17 cellular contexts compared by ENCODE assay signal in the genomic region with DNA sequence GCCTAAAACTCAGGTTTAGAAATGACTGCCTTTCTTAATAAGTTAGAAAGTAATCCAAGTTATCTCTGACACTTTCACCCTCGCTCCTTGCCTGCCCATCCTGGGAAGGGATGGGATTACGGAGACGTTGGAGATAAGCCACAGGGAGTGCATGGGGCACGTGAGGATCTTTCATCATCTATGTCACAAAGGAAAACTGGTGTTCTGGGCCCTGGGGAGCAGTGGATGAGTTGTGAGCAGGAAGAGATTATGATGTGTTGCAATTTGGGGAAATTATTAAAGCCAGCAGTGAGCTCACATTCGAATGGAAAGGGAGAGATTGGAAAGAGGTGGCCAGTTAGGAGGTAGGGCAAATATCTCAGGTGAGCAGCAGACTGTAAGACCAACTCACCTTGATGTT. TPM values are rescaled to one million over a fixed set of nuclear protein-coding genes. Genes with fewer than 3 reads are reported as not detected.
DNase-seq lines count a peak whose midpoint lies in the region; ATAC-seq and TF ChIP-seq lines count a peak whose summit lies in the region.
"Had no signal": no experiment of that assay in that cellular context is flagged by ENCODE, and none has a peak within 500 bp of the region (broad histone marks: within the 10 kb centered on the region; RNA-seq: fewer than 3 reads in every experiment).

No MANE protein-coding gene starts in this region.

- ATAC-seq in heart left ventricle (peak in 1 of 4 donors; percentile 30), psoas muscle (peak; percentile 12 to 64 (median 48))
- ATAC-seq: stimulated activated naive B cell treated with anti-CD40 and anti-IgM and Interleukin-4, amounts not matched to agents 10 μg/mL and 1 μg/mL and 100 μg/mL, for 72 hours had no signal

- CTCF ChIA-PET in mammary epithelial cell (lab: Charles Lee; ENCODE audit: low non-redundant PET), result no interaction called here

- peak overlapping the region; percentile 52 for H3K27ac ChIP-seq in GM23248
- no peak overlapping the region for H3K27ac ChIP-seq in mammary epithelial cell (ENCODE audit: insufficient read depth, low read depth, low read length)
- peak overlapping the region; percentile 47 to 92 (median 78) for H3K27ac ChIP-seq in heart left ventricle
- H3K27ac ChIP-seq in psoas muscle, result peak overlapping the region; percentile 66
- no peak overlapping the region for H3K27ac ChIP-seq in SJCRH30
- H3K27ac ChIP-seq: colonic mucosa had no signal

- intact Hi-C loops in mammary epithelial cell (cut with micrococcal nuclease) (no loop called here), heart left ventricle (cut with DNase I) (no loop called here), psoas muscle (cut with DNase I) (no loop called here)

- H3K9me3 ChIP-seq in GM23248 (ENCODE audit: low read depth), result no peaks in the 10 kb centered on the region
- no peaks in the 10 kb centered on the region for H3K9me3 ChIP-seq in mammary epithelial cell (replicated peaks; ENCODE audit: insufficient read depth, low read length)
- no peaks in the 10 kb centered on the region for H3K9me3 ChIP-seq in heart left ventricle
- no peaks in the 10 kb centered on the region for H3K9me3 ChIP-seq in psoas muscle
- H3K9me3 ChIP-seq in BE2C, result no peaks in the 10 kb centered on the region
- no peaks in the 10 kb centered on the region for H3K9me3 ChIP-seq in SJCRH30 (replicated peaks)
- H3K9me3 ChIP-seq: colonic mucosa had no signal

- in situ Hi-C loops in GM23248 (cut with MboI) (no loop called here), mammary epithelial cell (cut with MboI; ENCODE audit: low sequenced_read_pairs in 2 of 2) (no loop called here)

- no peaks in the 10 kb centered on the region for H3K27me3 ChIP-seq in GM23248 (replicated peaks; ENCODE audit: insufficient read depth)
- no peaks in the 10 kb centered on the region for H3K27me3 ChIP-seq in mammary epithelial cell (ENCODE audit: insufficient read depth, low read length)
- H3K27me3 ChIP-seq in heart left ventricle, result no peaks in the 10 kb centered on the region
- H3K27me3 ChIP-seq in psoas muscle (ENCODE audit: insufficient read depth in 3 of 3, low read length in 2 of 3), result no peaks in the 10 kb centered on the region
- no peaks in the 10 kb centered on the region for H3K27me3 ChIP-seq in BE2C
- H3K27me3 ChIP-seq in SJCRH30, result 0 out of 2 replicates have a peak, but pooled peaks cover 5% of the 10 kb centered on the region
- H3K27me3 ChIP-seq: colonic mucosa had no signal

- TF ChIP-seq POLR2A in heart left ventricle (IDR thresholded peaks at IDR 0.05), result no peak

- 4 to 5% methylated on average over 5 of the region's 5 CpGs for WGBS in GM23248 (ENCODE audit: low coverage in 1 of 2, low lambda C conversion rate in 2 of 2, missing lambda C conversion rate in 2 of 2), 2 experiments
- 93% methylated on average over 5 of the region's 5 CpGs for WGBS in mammary epithelial cell (ENCODE audit: low coverage, missing lambda C conversion rate)
- WGBS in heart left ventricle, 4 donors, result 11 to 19% (median 12%) methylated on average over 5 of the region's 5 CpGs
- WGBS in psoas muscle, 3 donors, result 8 to 12% (median 10%) methylated on average over 5 of the region's 5 CpGs

- no TSS peak for BruUV-seq in mammary epithelial cell (replicated peaks; lab: Mats Ljungman, UMichigan)

- peak overlapping the region; percentile 63 for H3K9ac ChIP-seq in GM23248
- no peak overlapping the region for H3K9ac ChIP-seq in mammary epithelial cell (ENCODE audit: insufficient read depth, low read length)

- DNase-seq in GM23248 (peak; percentile 83), mammary epithelial cell (peak; percentile 40), heart left ventricle (peak in 1 of 5 donors; percentile 65), psoas muscle (peak; percentile 67 to 80), NCI-H2081 (lab: John Stamatoyannopoulos, UW) (no peak), BE2C (no peak), CD1c-positive myeloid dendritic cell (ENCODE audit: extremely low spot score) (no peak), SJCRH30 (no peak)
- DNase-seq: activated naive CD8-positive, alpha-beta T cell treated with anti-CD3 and anti-CD28 coated beads for 36 hours; CD4-positive, CD25-positive, alpha-beta regulatory T cell; colonic mucosa; midbrain; NCI-H1105 treated with DMSO at 0.1 percent for 48 hours; NCI-H526 treated with DMSO at 0.1 percent for 48 hours; posterior cingulate gyrus; stimulated activated CD4-positive, alpha-beta T cell treated with anti-CD3 and anti-CD28 coated beads, Interleukin-4, amount 100 ng/mL, for 24 hours; stimulated activated naive B cell treated with anti-CD40 and anti-IgM and Interleukin-4, amounts not matched to agents 10 μg/mL and 1 μg/mL and 100 μg/mL, for 72 hours had no signal

- TF ChIP-seq CTCF in mammary epithelial cell (conservative IDR thresholded peaks at IDR 0.05 in 1 of 2, IDR thresholded peaks at IDR 0.05 in 1 of 2; ENCODE audit: extremely low read depth in 1 of 2, insufficient read depth in 1 of 2, low read depth in 1 of 2, low read length in 2 of 2), result no peak
- TF ChIP-seq CTCF in heart left ventricle (IDR thresholded peaks at IDR 0.05), result no peak
- no peak for TF ChIP-seq CTCF in psoas muscle (IDR thresholded peaks at IDR 0.05)
- no peak for TF ChIP-seq CTCF in BE2C (IDR thresholded peaks at IDR 0.05; ENCODE audit: low read depth, low read length)

- H4K20me1 ChIP-seq in GM23248 (ENCODE audit: insufficient read depth) (no peaks in the 10 kb centered on the region), mammary epithelial cell (ENCODE audit: insufficient read depth, low read length) (no peaks in the 10 kb centered on the region)

- peak overlapping the region; percentile 55 for H3K4me3 ChIP-seq in GM23248
- H3K4me3 ChIP-seq in mammary epithelial cell (replicated peaks in 1 of 3; ENCODE audit: insufficient read depth in 1 of 3, low read depth in 2 of 3, low read length in 3 of 3), result no peak overlapping the region
- H3K4me3 ChIP-seq in heart left ventricle, result no peak overlapping the region
- H3K4me3 ChIP-seq in psoas muscle, result peak overlapping the region; percentile 47
- no peak overlapping the region for H3K4me3 ChIP-seq in BE2C (ENCODE audit: low read depth, low read length)
- no peak overlapping the region for H3K4me3 ChIP-seq in SJCRH30
- H3K4me3 ChIP-seq: colonic mucosa had no signal

- H3K4me1 ChIP-seq in GM23248 (ENCODE audit: insufficient read depth) (peaks cover 15% of the 10 kb centered on the region), mammary epithelial cell (ENCODE audit: insufficient read depth, low read length) (peaks cover 3% of the 10 kb centered on the region), heart left ventricle (peaks cover 12 to 98% (median 83%) of the 10 kb centered on the region in 12 donors), psoas muscle (peaks cover 72% of the 10 kb centered on the region), BE2C (no peaks in the 10 kb centered on the region), SJCRH30 (no peaks in the 10 kb centered on the region; the same call in 1 of the 2 replicates)
- H3K4me1 ChIP-seq: colonic mucosa had no signal

- peak overlapping the region; percentile 71 for H3K4me2 ChIP-seq in GM23248 (ENCODE audit: unreplicated experiment)
- no peak overlapping the region for H3K4me2 ChIP-seq in mammary epithelial cell (ENCODE audit: insufficient read depth, low read depth, low read length)

- H3K9me2 ChIP-seq in GM23248 (ENCODE audit: insufficient read depth), result no peaks in the 10 kb centered on the region

- H2AFZ ChIP-seq in GM23248 (peak overlapping the region; percentile 77), mammary epithelial cell (ENCODE audit: low read depth, low read length) (no peak overlapping the region)

- peaks cover 10% of the 10 kb centered on the region for H3F3A ChIP-seq in GM23248 (ENCODE audit: insufficient read depth)

- dilution Hi-C loops in mammary epithelial cell (cut with HindIII; ENCODE audit: low sequenced_read_pairs), result no loop called here

- H3K36me3 ChIP-seq in GM23248 (ENCODE audit: low read depth), result no peaks in the 10 kb centered on the region
- H3K36me3 ChIP-seq in mammary epithelial cell (ENCODE audit: insufficient read depth, low read length), result no peaks in the 10 kb centered on the region
- H3K36me3 ChIP-seq in heart left ventricle, result peaks cover 0 to 14% (median 0%) of the 10 kb centered on the region in 9 donors
- no peaks in the 10 kb centered on the region for H3K36me3 ChIP-seq in psoas muscle (ENCODE audit: insufficient read depth in 1 of 2, low read depth in 1 of 2)
- H3K36me3 ChIP-seq in BE2C, result no peaks in the 10 kb centered on the region
- H3K36me3 ChIP-seq in SJCRH30, result no peaks in the 10 kb centered on the region
- H3K36me3 ChIP-seq: colonic mucosa had no signal

- no peaks in the 10 kb centered on the region for H3K79me2 ChIP-seq in GM23248 (ENCODE audit: insufficient read depth)
- H3K79me2 ChIP-seq in mammary epithelial cell (ENCODE audit: insufficient read depth, low read length), result peaks cover 25% of the 10 kb centered on the region

RNA-seq across cellular contexts. Expression of a gene that starts 12.8 kb away (rescaled TPM):
- total RNA-seq in GM23248 (2014; rRNA removed; shearing (Covaris generic)), result 0.38 and 0.76 TPM in 2 replicates
- polyA plus RNA-seq in GM23248 (2016; fragmentation: Nextera tagmentation; extraction: Ambion mirVana), result 0.90 and 1.3 TPM in 2 replicates
- total RNA-seq in mammary epithelial cell, result 10 to 100 TPM; 19.0 to 23.2 TPM
- polyA plus RNA-seq in mammary epithelial cell, result 6.3 TPM
- polyA minus RNA-seq in mammary epithelial cell, result 18.6 TPM
- 10 to 100 TPM; 30.4 to 57.7 (median 45.0) TPM for total RNA-seq in heart left ventricle
- 10 to 100 TPM; 32.2 to 49.5 TPM for polyA plus RNA-seq in heart left ventricle
- total RNA-seq in psoas muscle, result 10 to 100 TPM; 21.0 to 38.6 (median 26.4) TPM
- polyA plus RNA-seq in psoas muscle, result 10 to 100 TPM; 10.8 to 39.9 (median 15.0) TPM
- 4.3 TPM for polyA plus RNA-seq in BE2C (2012; ENCODE audit: insufficient read depth, insufficient read length, low read depth)
- total RNA-seq in SJCRH30 (2014; rRNA removed; shearing (Covaris generic)), result 0.45 and 0.56 TPM in 2 replicates
- total RNA-seq: CD4-positive, CD25-positive, alpha-beta regulatory T cell had no signal

Comparison
In these comparisons a context has a peak if more than half of its experiments do, and no peak if none do; other contexts are left out.
1. DNase-seq: peak in GM23248 (single experiment), mammary epithelial cell (single experiment) and psoas muscle (2 of 2); none in NCI-H2081 (0 of 2), BE2C (single experiment), CD1c-positive myeloid dendritic cell (single experiment) and SJCRH30 (0 of 2).
2. H3K27ac ChIP-seq: peak in GM23248 (single experiment), heart left ventricle (12 of 12) and psoas muscle (single experiment); none in mammary epithelial cell (single experiment) and SJCRH30 (single experiment).
3. H3K4me3 ChIP-seq: peak in GM23248 (single experiment) and psoas muscle (single experiment); none in mammary epithelial cell (0 of 3), heart left ventricle (0 of 12), BE2C (single experiment) and SJCRH30 (single experiment).
4. RNA of a gene that starts 12.8 kb away (total RNA-seq): 30.4 to 57.7 TPM in heart left ventricle, 21.0 to 38.6 TPM in psoas muscle and 19.0 to 23.2 TPM in mammary epithelial cell; 0.38 to 0.76 TPM in GM23248 and 0.45 to 0.56 TPM in SJCRH30; every median in the first group is over 10 times any median in the second.